ENCODE assay signal across 1 cellular context in genomic region chr3:49717539-49718418, GRCh38.
TF ChIP-seq lines count a peak whose summit lies in the region.

No MANE protein-coding gene starts in this region.

TF ChIP-seq in HepG2, 621 proteins besides CTCF, POLR2A, EP300 and RAD21:
- TF ChIP-seq AGO2 (optimal IDR thresholded peaks at IDR 0.05; ENCODE audit: low read depth, low read length) (peak; percentile 76), POLR2G (IDR thresholded peaks at IDR 0.05; ENCODE audit: low read depth, low read length) (no peak; the same call in 1 of the 2 replicates), ZBTB33 (CRISPR knock-in tag; IDR thresholded peaks at IDR 0.05) (peak; percentile 12; the same call in 1 of the 2 replicates), ZC3H13 (CRISPR knock-in tag; IDR thresholded peaks at IDR 0.05) (peak; percentile 15)
